ENCODE assay signal across 14 cellular contexts in the genomic region with DNA sequence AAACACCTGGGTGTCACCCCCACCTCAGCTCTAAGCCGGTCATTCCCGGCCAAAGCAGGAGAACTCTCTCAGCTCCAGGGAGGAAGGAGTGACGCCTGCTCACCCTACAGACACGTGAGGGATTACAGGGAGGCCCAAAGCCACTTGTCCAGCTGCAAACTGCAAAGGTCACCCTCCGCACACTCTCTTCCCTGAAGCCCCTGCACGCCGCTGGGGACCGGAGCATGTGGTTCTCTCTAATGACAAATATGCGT.
DNase-seq lines count a peak whose midpoint lies in the region; ATAC-seq and TF ChIP-seq lines count a peak whose summit lies in the region.
"Had no signal": no experiment of that assay in that cellular context is flagged by ENCODE, and none has a peak within 500 bp of the region (broad histone marks: within the 10 kb centered on the region; RNA-seq: fewer than 3 reads in every experiment).

No MANE protein-coding gene starts in this region.

- intact Hi-C loops in PC-3 (cut with micrococcal nuclease), result no loop called here

- H3K56ac ChIP-seq in H9 (ENCODE audit: insufficient read length, low read depth, low read length), result no peak overlapping the region

- peak overlapping the region in 2 of 3 experiments; percentile 44 to 82; a peak in 4 of 7 replicates for H3K27ac Mint-ChIP-seq in H9
- H3K27ac Mint-ChIP-seq in WTC11, result peak overlapping the region; percentile 78
- H3K27ac Mint-ChIP-seq in nephron, result peak overlapping the region in 2 of 3 experiments; percentile 71 to 95
- H3K27ac Mint-ChIP-seq: CD8-positive, alpha-beta memory T cell had no signal

- H4K5ac ChIP-seq in H9 (ENCODE audit: insufficient read length, low read depth, low read length), result no peak overlapping the region

- H3T11ph ChIP-seq in H9 (ENCODE audit: low read length), result no peak overlapping the region

- H2AK5ac ChIP-seq in H9 (ENCODE audit: insufficient read length, low read length), result no peak overlapping the region

- POLR2A ChIA-PET in WTC11 (lab: Charles Lee), result interaction anchor here (0.7 to 1.2 kb wide), 2 partner anchors 9 to 111 kb away, joined by 3 to 5 read pairs; no protein-coding TSS in a partner anchor
- POLR2A ChIA-PET in PC-3 (lab: Charles Lee; ENCODE audit: unreplicated experiment), result no interaction called here

- no peak overlapping the region for H4K8ac ChIP-seq in H9 (replicated peaks; ENCODE audit: insufficient read length, low read depth, low read length)

- no peak overlapping the region for H3K4me3 Mint-ChIP-seq in H9
- H3K4me3 Mint-ChIP-seq in WTC11, result no peak overlapping the region
- H3K4me3 Mint-ChIP-seq in nephron, result peak overlapping the region in 1 of 3 experiments; percentile 16

- no peaks in the 10 kb centered on the region; a peak in 2 of 5 replicates for H3K9me3 Mint-ChIP-seq in H9
- H3K9me3 Mint-ChIP-seq in WTC11, result no peaks in the 10 kb centered on the region
- no peaks in the 10 kb centered on the region for H3K9me3 Mint-ChIP-seq in nephron
- H3K9me3 Mint-ChIP-seq: CD8-positive, alpha-beta memory T cell; stimulated activated naive CD8-positive, alpha-beta T cell treated with anti-CD3 and anti-CD28 coated beads, Interleukin-15, Interleukin-2, amounts not matched to agents 100 ng/mL and 50 ng/mL, for 24 hours had no signal

- H3K4me3 ChIP-seq in BLaER1 (peak overlapping the region; percentile 59), HAP-1 (no peak overlapping the region), foreskin fibroblast (ENCODE audit: low read depth in 1 of 2, low read length in 2 of 2) (no peak overlapping the region), PC-3 (ENCODE audit: low read length) (no peak overlapping the region)
- H3K4me3 ChIP-seq: K562 had no signal

- no peak for TF ChIP-seq CTCF in H9 (conservative IDR thresholded peaks at IDR 0.05)
- TF ChIP-seq CTCF in WTC11 (IDR thresholded peaks at IDR 0.05), result no peak
- no peak for TF ChIP-seq CTCF in nephron (IDR thresholded peaks at IDR 0.05; ENCODE audit: unreplicated experiment in 3 of 3)
- TF ChIP-seq CTCF in foreskin fibroblast (IDR thresholded peaks at IDR 0.05; ENCODE audit: low read depth, low read length), result no peak
- TF ChIP-seq CTCF in PC-3 (conservative IDR thresholded peaks at IDR 0.05; ENCODE audit: low read depth, low read length), result no peak

- H3K4me2 ChIP-seq in BLaER1 (peak overlapping the region; percentile 97), H9 (ENCODE audit: insufficient read depth, insufficient read length, low read length) (no peak overlapping the region), PC-3 (ENCODE audit: low read length) (no peak overlapping the region)

- H2BK15ac ChIP-seq in H9 (ENCODE audit: low read depth, low read length), result no peak overlapping the region

- in situ Hi-C loops in HAP-1 (cut with MboI; ENCODE audit: low sequenced_read_pairs), result no loop called here

- H3K27me3 Mint-ChIP-seq in H9 (ENCODE audit: low read depth) (peaks cover 1% of the 10 kb centered on the region; the same call in 1 of the 2 replicates), WTC11 (ENCODE audit: low read depth) (no peaks in the 10 kb centered on the region; the same call in 1 of the 2 replicates), nephron (ENCODE audit: low read depth) (peaks cover 18% of the 10 kb centered on the region)
- H3K27me3 Mint-ChIP-seq: CD8-positive, alpha-beta memory T cell had no signal

- H3K36me3 Mint-ChIP-seq in H9 (ENCODE audit: insufficient read depth in 1 of 3, low read depth in 3 of 3) (no peaks in the 10 kb centered on the region), WTC11 (no peaks in the 10 kb centered on the region), nephron (ENCODE audit: low read depth) (no peaks in the 10 kb centered on the region)
- H3K36me3 Mint-ChIP-seq: CD8-positive, alpha-beta memory T cell had no signal

- H3K9me3 ChIP-seq in BLaER1 (no peaks in the 10 kb centered on the region), H9 (ENCODE audit: control insufficient read depth, low read depth, low read length) (no peaks in the 10 kb centered on the region), HAP-1 (no peaks in the 10 kb centered on the region), PC-3 (ENCODE audit: low read length) (no peaks in the 10 kb centered on the region)

- no peak overlapping the region for H3K23ac ChIP-seq in H9 (ENCODE audit: insufficient read length, low read depth, low read length)

- H4K91ac ChIP-seq in H9 (ENCODE audit: insufficient read length, low read depth, low read length), result no peak overlapping the region

- H3K4me1 Mint-ChIP-seq in H9 (peaks cover 60 to 68% of the 10 kb centered on the region in 2 experiments), WTC11 (peaks cover 67% of the 10 kb centered on the region), nephron (peaks cover 35% of the 10 kb centered on the region)

- DNase-seq in H9 (no peak), WTC11 (ENCODE audit: low spot score) (no peak), HAP-1 (ENCODE audit: low spot score in 2 of 2) (no peak), foreskin fibroblast (no peak), PC-3 (no peak)
- DNase-seq: activated effector memory CD4-positive, alpha-beta T cell treated with Interleukin-2 at 50 U/mL for 16 hours; CD8-positive, alpha-beta memory T cell; cerebellar nuclear complex; stimulated activated CD4-positive, alpha-beta T cell treated with anti-CD3 and anti-CD28 coated beads, Interleukin-15, amount 100 ng/mL, for 24 hours had no signal

- H3K18ac ChIP-seq in H9 (ENCODE audit: insufficient read length, low read depth, low read length), result no peak overlapping the region

- H3K79me2 ChIP-seq in H9 (ENCODE audit: insufficient read depth, low read length) (no peaks in the 10 kb centered on the region), PC-3 (ENCODE audit: low read length) (no peaks in the 10 kb centered on the region)

- H2BK5ac ChIP-seq in H9 (ENCODE audit: insufficient read length, low read length), result no peak overlapping the region

- H3K27me3 ChIP-seq in BLaER1, result no peaks in the 10 kb centered on the region
- H3K27me3 ChIP-seq in H9 (ENCODE audit: insufficient read depth, low read length), result 0 out of 2 replicates have a peak, but pooled peaks cover 3% of the 10 kb centered on the region
- H3K27me3 ChIP-seq in HAP-1 (ENCODE audit: low read depth), result no peaks in the 10 kb centered on the region
- H3K27me3 ChIP-seq in PC-3 (ENCODE audit: low read length), result no peaks in the 10 kb centered on the region

- H2AFZ ChIP-seq in H9 (ENCODE audit: low read length) (no peak overlapping the region), PC-3 (ENCODE audit: low read length) (no peak overlapping the region)

- H3K14ac ChIP-seq in H9 (ENCODE audit: insufficient read depth, low read length), result 0 out of 2 replicates have a peak overlapping the region, but pooled peaks have one; percentile 3

- H3K4ac ChIP-seq in H9 (ENCODE audit: low read depth, low read length), result no peak overlapping the region

- H2BK120ac ChIP-seq in H9 (ENCODE audit: low read depth, low read length, poor library complexity, severe bottlenecking), result no peak overlapping the region

- no peak overlapping the region for H2BK20ac ChIP-seq in H9 (ENCODE audit: low read depth, low read length, poor library complexity, severe bottlenecking)

- no peak for ATAC-seq in WTC11
- no peak for ATAC-seq in GM21619 (IDR thresholded peaks at IDR 0.05; ENCODE audit: unreplicated experiment)
- ATAC-seq in PC-3, result no peak

- H3K9me2 ChIP-seq in PC-3 (replicated peaks; ENCODE audit: low read length), result no peaks in the 10 kb centered on the region

- no TSS peak for BruUV-seq in PC-3 (replicated peaks; lab: Mats Ljungman, UMichigan)

- H3K9ac ChIP-seq in BLaER1 (peak overlapping the region; percentile 75), H9 (ENCODE audit: extremely low read depth, insufficient read length, low read length) (no peak overlapping the region), PC-3 (ENCODE audit: low read length) (no peak overlapping the region)

- no peaks in the 10 kb centered on the region for H3F3A ChIP-seq in PC-3 (ENCODE audit: low read length, unreplicated experiment)

- H3K36me3 ChIP-seq in BLaER1 (no peaks in the 10 kb centered on the region), HAP-1 (replicated peaks) (no peaks in the 10 kb centered on the region), PC-3 (ENCODE audit: low read depth, low read length) (no peaks in the 10 kb centered on the region)

- no peak overlapping the region for H2BK12ac ChIP-seq in H9 (ENCODE audit: insufficient read length, low read depth, low read length)

- H3K4me1 ChIP-seq in BLaER1, result peaks cover 98% of the 10 kb centered on the region
- 0 out of 2 replicates have a peak, but pooled peaks cover 2% of the 10 kb centered on the region for H3K4me1 ChIP-seq in H9 (ENCODE audit: insufficient read depth, low read length)
- no peaks in the 10 kb centered on the region for H3K4me1 ChIP-seq in HAP-1
- H3K4me1 ChIP-seq in PC-3 (ENCODE audit: insufficient read depth, low read length), result peaks cover 12% of the 10 kb centered on the region; the same call in 1 of the 2 replicates

- no CpG with 5 or more reads among the region's 9 CpGs for WGBS in H9 (ENCODE audit: extremely low coverage, insufficient read length, low lambda C conversion rate)

- H4K20me1 ChIP-seq in BLaER1 (no peaks in the 10 kb centered on the region), H9 (ENCODE audit: control insufficient read depth, insufficient read depth, insufficient read length) (no peaks in the 10 kb centered on the region), PC-3 (ENCODE audit: low read length) (no peaks in the 10 kb centered on the region)

- CTCF ChIA-PET in WTC11 (lab: Charles Lee) (interaction anchor here (1.0 to 1.8 kb wide), 4 partner anchors 10 to 107 kb away, joined by 3 to 7 read pairs (median 4); a partner anchor contains a TSS), PC-3 (lab: Charles Lee) (no interaction called here)

- H3K27ac ChIP-seq in BLaER1 (peak overlapping the region; percentile 82), H9 (ENCODE audit: insufficient read length, low read depth, low read length) (no peak overlapping the region), PC-3 (ENCODE audit: low read length) (no peak overlapping the region)

- no peaks in the 10 kb centered on the region for H3K23me2 ChIP-seq in H9 (ENCODE audit: insufficient read length, low read depth, low read length, poor library complexity, severe bottlenecking)

- H3K79me1 ChIP-seq in H9 (ENCODE audit: insufficient read depth, low read depth, low read length, poor library complexity, severe bottlenecking), result no peaks in the 10 kb centered on the region

TF ChIP-seq in WTC11, 78 proteins besides CTCF, POLR2A, EP300 and RAD21 (continues in another document):
- TF ChIP-seq ZNF396 (CRISPR knock-in tag; IDR thresholded peaks at IDR 0.05; ENCODE audit: borderline replicate concordance) (no peak), NR3C1 (CRISPR knock-in tag; conservative IDR thresholded peaks at IDR 0.05; ENCODE audit: low read depth) (no peak), ZNF232 (CRISPR knock-in tag; IDR thresholded peaks at IDR 0.05) (no peak), NFE2L1 (CRISPR knock-in tag; IDR thresholded peaks at IDR 0.05) (no peak), ZNF416 (CRISPR knock-in tag; IDR thresholded peaks at IDR 0.05) (no peak)
